ENCODE assay signal across 1 cellular context in the genomic region with DNA sequence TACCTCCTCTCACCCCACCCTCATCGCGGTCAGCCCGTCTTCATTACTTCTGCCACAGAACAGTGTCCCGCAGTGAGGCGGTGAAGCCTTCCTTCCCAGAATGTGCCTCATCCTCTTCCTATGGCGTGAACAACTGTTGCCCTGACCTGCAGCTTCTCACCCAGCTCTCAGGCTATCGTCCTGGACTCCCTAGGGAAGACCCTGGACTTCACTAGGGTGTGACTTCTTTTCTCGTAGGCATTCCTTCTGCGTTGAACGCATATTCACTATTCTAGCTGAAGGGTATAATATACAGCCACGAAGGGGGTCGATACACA.
TF ChIP-seq lines count a peak whose summit lies in the region.

No MANE protein-coding gene starts in this region.

TF ChIP-seq in K562, 482 proteins besides CTCF, POLR2A, EP300 and RAD21:
- TF ChIP-seq ZNF644 (tag; IDR thresholded peaks at IDR 0.05; ENCODE audit: low read depth) (no peak), HSF4 (CRISPR knock-in tag; IDR thresholded peaks at IDR 0.05; ENCODE audit: borderline replicate concordance) (no peak), BCOR (IDR thresholded peaks at IDR 0.05) (0 out of 2 replicates have a peak, but pooled peaks have one; percentile 1), SMARCA5 (IDR thresholded peaks at IDR 0.05) (0 out of 2 replicates have a peak, but pooled peaks have one; percentile 8), CC2D1A (IDR thresholded peaks at IDR 0.05) (0 out of 2 replicates have a peak, but pooled peaks have one; percentile 5), RFX7 (CRISPR knock-in tag; IDR thresholded peaks at IDR 0.05) (no peak), ARHGAP35 (IDR thresholded peaks at IDR 0.05; ENCODE audit: partially characterized antibody) (peak; percentile 36), CHD1 (IDR thresholded peaks at IDR 0.05; ENCODE audit: low read length) (no peak), HNRNPLL (IDR thresholded peaks at IDR 0.05; ENCODE audit: low read depth, low read length, poor library complexity, severe bottlenecking) (no peak), E2F5 (CRISPR knock-in tag; IDR thresholded peaks at IDR 0.05) (0 out of 2 replicates have a peak, but pooled peaks have one; percentile 28), SMAD4 (CRISPR knock-in tag; conservative IDR thresholded peaks at IDR 0.05) (0 out of 2 replicates have a peak, but pooled peaks have one; percentile 4)
- TF ChIP-seq, protein P1, sequence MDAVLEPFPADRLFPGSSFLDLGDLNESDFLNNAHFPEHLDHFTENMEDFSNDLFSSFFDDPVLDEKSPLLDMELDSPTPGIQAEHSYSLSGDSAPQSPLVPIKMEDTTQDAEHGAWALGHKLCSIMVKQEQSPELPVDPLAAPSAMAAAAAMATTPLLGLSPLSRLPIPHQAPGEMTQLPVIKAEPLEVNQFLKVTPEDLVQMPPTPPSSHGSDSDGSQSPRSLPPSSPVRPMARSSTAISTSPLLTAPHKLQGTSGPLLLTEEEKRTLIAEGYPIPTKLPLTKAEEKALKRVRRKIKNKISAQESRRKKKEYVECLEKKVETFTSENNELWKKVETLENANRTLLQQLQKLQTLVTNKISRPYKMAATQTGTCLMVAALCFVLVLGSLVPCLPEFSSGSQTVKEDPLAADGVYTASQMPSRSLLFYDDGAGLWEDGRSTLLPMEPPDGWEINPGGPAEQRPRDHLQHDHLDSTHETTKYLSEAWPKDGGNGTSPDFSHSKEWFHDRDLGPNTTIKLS (IDR thresholded peaks at IDR 0.05; ENCODE audit: borderline replicate concordance, low read depth) = no peak
- TF ChIP-seq, protein P2, sequence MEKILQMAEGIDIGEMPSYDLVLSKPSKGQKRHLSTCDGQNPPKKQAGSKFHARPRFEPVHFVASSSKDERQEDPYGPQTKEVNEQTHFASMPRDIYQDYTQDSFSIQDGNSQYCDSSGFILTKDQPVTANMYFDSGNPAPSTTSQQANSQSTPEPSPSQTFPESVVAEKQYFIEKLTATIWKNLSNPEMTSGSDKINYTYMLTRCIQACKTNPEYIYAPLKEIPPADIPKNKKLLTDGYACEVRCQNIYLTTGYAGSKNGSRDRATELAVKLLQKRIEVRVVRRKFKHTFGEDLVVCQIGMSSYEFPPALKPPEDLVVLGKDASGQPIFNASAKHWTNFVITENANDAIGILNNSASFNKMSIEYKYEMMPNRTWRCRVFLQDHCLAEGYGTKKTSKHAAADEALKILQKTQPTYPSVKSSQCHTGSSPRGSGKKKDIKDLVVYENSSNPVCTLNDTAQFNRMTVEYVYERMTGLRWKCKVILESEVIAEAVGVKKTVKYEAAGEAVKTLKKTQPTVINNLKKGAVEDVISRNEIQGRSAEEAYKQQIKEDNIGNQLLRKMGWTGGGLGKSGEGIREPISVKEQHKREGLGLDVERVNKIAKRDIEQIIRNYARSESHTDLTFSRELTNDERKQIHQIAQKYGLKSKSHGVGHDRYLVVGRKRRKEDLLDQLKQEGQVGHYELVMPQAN (IDR thresholded peaks at IDR 0.05; ENCODE audit: borderline replicate concordance) = 0 out of 2 replicates have a peak, but pooled peaks have one; percentile 6
TF ChIP-seq in K562: peak in this region for 7.
